37 cellular contexts compared by ENCODE assay signal in the genomic region with DNA sequence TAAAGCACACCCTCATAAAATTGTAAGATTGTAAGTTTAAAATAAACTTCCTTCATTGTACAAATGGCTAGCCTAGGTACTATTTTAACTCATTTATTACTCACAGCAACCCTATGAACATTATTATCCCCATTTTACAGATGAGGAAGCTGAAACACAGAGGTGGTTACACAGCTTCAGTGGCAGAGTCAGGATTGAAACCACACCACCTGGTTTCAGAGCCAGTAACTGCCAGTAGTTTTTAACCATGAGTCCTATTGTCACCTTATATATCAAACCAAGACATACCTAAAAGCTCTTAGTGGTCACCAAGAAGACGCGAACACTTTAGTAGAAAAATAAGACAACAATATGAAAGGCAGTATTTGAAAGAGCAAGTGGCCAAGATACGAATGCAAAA. TPM values are rescaled to one million over a fixed set of nuclear protein-coding genes. Genes with fewer than 3 reads are reported as not detected.
"Had no signal": no experiment of that assay in that cellular context is flagged by ENCODE, and none has a peak within 500 bp of the region (broad histone marks: within the 10 kb centered on the region; RNA-seq: fewer than 3 reads in every experiment).

No MANE protein-coding gene starts in this region.

- DNase-seq: activated effector memory CD4-positive, alpha-beta T cell treated with anti-CD3 and anti-CD28 coated beads, Interleukin-2, amount 50 U/mL, for 16 hours; activated effector memory CD4-positive, alpha-beta T cell treated with Interleukin-2 at 50 U/mL for 16 hours; activated gamma-delta T cell; activated gamma-delta T cell treated with Interleukin-2 at 50 U/mL for 16 hours; activated naive CD4-positive, alpha-beta T cell; activated naive CD4-positive, alpha-beta T cell treated with anti-CD3 and anti-CD28 coated beads for 36 hours; activated naive CD4-positive, alpha-beta T cell treated with anti-CD3 and anti-CD28 coated beads, Interleukin-2, amount 10 ng/mL, durations not matched to agents 7 days and 5 days; activated naive CD4-positive, alpha-beta T cell treated with anti-CD3 and anti-CD28 coated beads, Interleukin-2, amount 50 U/mL, for 16 hours; activated naive CD4-positive, alpha-beta T cell treated with Interleukin-2 at 50 U/mL for 16 hours; activated naive CD8-positive, alpha-beta T cell treated with anti-CD3 and anti-CD28 coated beads for 36 hours; activated naive CD8-positive, alpha-beta T cell treated with anti-CD3 and anti-CD28 coated beads, Interleukin-2, amount 10 ng/mL, durations not matched to agents 7 days and 5 days; activated naive CD8-positive, alpha-beta T cell treated with anti-CD3 and anti-CD28 coated beads, Interleukin-2, amount 50 U/mL, for 24 hours; activated T-cell treated with anti-CD3 and anti-CD28 coated beads, Interleukin-2, amount 50 U/mL, for 4 hours; activated T-cell treated with anti-CD3 and anti-CD28 coated beads, Interleukin-2, amount 50 U/mL, for 48 hours; activated T-cell treated with anti-CD3 and anti-CD28 coated beads, Interleukin-2, amount 50 U/mL, for 72 hours; adrenal gland; amniotic stem cell; amygdala; anterior cingulate cortex; aorta; body of pancreas; brain microvascular endothelial cell; caudate nucleus; central memory CD4-positive, alpha-beta T cell; cerebellar nuclear complex had no signal

- H3K4me1 Mint-ChIP-seq: activated naive CD4-positive, alpha-beta T cell treated with anti-CD3 and anti-CD28 coated beads, Interleukin-2, amount 10 ng/mL, durations not matched to agents 7 days and 5 days; activated naive CD4-positive, alpha-beta T cell treated with anti-CD3 and anti-CD28 coated beads, Interleukin-2, amount 50 U/mL, for 24 hours; activated naive CD8-positive, alpha-beta T cell treated with anti-CD3 and anti-CD28 coated beads for 36 hours; activated naive CD8-positive, alpha-beta T cell treated with anti-CD3 and anti-CD28 coated beads, Interleukin-2, amount 10 ng/mL, durations not matched to agents 7 days and 5 days; activated naive CD8-positive, alpha-beta T cell treated with anti-CD3 and anti-CD28 coated beads, Interleukin-2, amount 50 U/mL, for 24 hours; activated T-helper 17 cell treated with anti-CD3 and anti-CD28 coated beads, Interleukin-2, amount 50 U/mL, for 72 hours; central memory CD8-positive, alpha-beta T cell had no signal

- H3K27ac Mint-ChIP-seq: activated naive CD4-positive, alpha-beta T cell treated with anti-CD3 and anti-CD28 coated beads for 36 hours; activated naive CD4-positive, alpha-beta T cell treated with anti-CD3 and anti-CD28 coated beads, Interleukin-2, amount 10 ng/mL, durations not matched to agents 7 days and 5 days; activated naive CD4-positive, alpha-beta T cell treated with anti-CD3 and anti-CD28 coated beads, Interleukin-2, amount 50 U/mL, for 24 hours; activated naive CD4-positive, alpha-beta T cell treated with anti-CD3 and anti-CD28 coated beads, Interleukin-2, amount 50 U/mL, for 72 hours; activated naive CD8-positive, alpha-beta T cell; activated naive CD8-positive, alpha-beta T cell treated with anti-CD3 and anti-CD28 coated beads for 36 hours; activated naive CD8-positive, alpha-beta T cell treated with anti-CD3 and anti-CD28 coated beads, Interleukin-2, amount 10 ng/mL, durations not matched to agents 7 days and 5 days; activated naive CD8-positive, alpha-beta T cell treated with anti-CD3 and anti-CD28 coated beads, Interleukin-2, amount 50 U/mL, for 24 hours; activated T-cell treated with anti-CD3 and anti-CD28 coated beads, Interleukin-2, amount 50 U/mL, for 72 hours; activated T-helper 1 cell treated with anti-CD3 and anti-CD28 coated beads, Interleukin-12 subunit alpha, Interleukin-12 subunit beta, Interleukin-2, Interleukin-4 antibody, amounts not matched to agents 30 ng/mL and 10 ng/mL and 1 ng/mL, durations not matched to agents 14 hours and 24 hours and 36 hours; activated T-helper 17 cell treated with anti-CD3 and anti-CD28 coated beads, Interleukin-2, amount 50 U/mL, for 72 hours; activated T-helper 2 cell treated with anti-CD3 and anti-CD28 coated beads, Interferon-gamma antibody, Interleukin-2, Interleukin-4, amounts not matched to agents 10 μg/mL and 5 μg/mL and 100 μg/mL, durations not matched to agents 14 hours and 24 hours and 36 hours; brain had no signal

- H3K9me3 ChIP-seq: adrenal gland, ascending aorta, body of pancreas, breast epithelium had no signal

- H3K9me3 Mint-ChIP-seq: activated naive CD4-positive, alpha-beta T cell treated with anti-CD3 and anti-CD28 coated beads for 36 hours; activated naive CD4-positive, alpha-beta T cell treated with anti-CD3 and anti-CD28 coated beads, Interleukin-2, amount 10 ng/mL, durations not matched to agents 7 days and 5 days; activated naive CD4-positive, alpha-beta T cell treated with anti-CD3 and anti-CD28 coated beads, Interleukin-2, amount 50 U/mL, for 24 hours; activated naive CD8-positive, alpha-beta T cell treated with anti-CD3 and anti-CD28 coated beads for 36 hours; activated naive CD8-positive, alpha-beta T cell treated with anti-CD3 and anti-CD28 coated beads, Interleukin-2, amount 10 ng/mL, durations not matched to agents 7 days and 5 days; activated naive CD8-positive, alpha-beta T cell treated with anti-CD3 and anti-CD28 coated beads, Interleukin-2, amount 50 U/mL, for 24 hours; activated T-cell treated with anti-CD3 and anti-CD28 coated beads, Interleukin-2, amount 50 U/mL, for 4 hours; activated T-helper 1 cell treated with anti-CD3 and anti-CD28 coated beads, Interleukin-12 subunit alpha, Interleukin-12 subunit beta, Interleukin-2, Interleukin-4 antibody, amounts not matched to agents 30 ng/mL and 10 ng/mL and 1 ng/mL, durations not matched to agents 14 hours and 24 hours and 36 hours; activated T-helper 17 cell treated with anti-CD3 and anti-CD28 coated beads, Interleukin-2, amount 50 U/mL, for 72 hours; activated T-helper 2 cell treated with anti-CD3 and anti-CD28 coated beads, Interferon-gamma antibody, Interleukin-2, Interleukin-4, amounts not matched to agents 10 μg/mL and 5 μg/mL and 100 μg/mL, durations not matched to agents 14 hours and 24 hours and 36 hours had no signal

- H3K4me3 Mint-ChIP-seq: activated naive CD4-positive, alpha-beta T cell treated with anti-CD3 and anti-CD28 coated beads for 36 hours; activated naive CD4-positive, alpha-beta T cell treated with anti-CD3 and anti-CD28 coated beads, Interleukin-2, amount 10 ng/mL, durations not matched to agents 7 days and 5 days; activated naive CD4-positive, alpha-beta T cell treated with anti-CD3 and anti-CD28 coated beads, Interleukin-2, amount 50 U/mL, for 24 hours; activated naive CD8-positive, alpha-beta T cell; activated naive CD8-positive, alpha-beta T cell treated with anti-CD3 and anti-CD28 coated beads for 36 hours; activated naive CD8-positive, alpha-beta T cell treated with anti-CD3 and anti-CD28 coated beads, Interleukin-2, amount 10 ng/mL, durations not matched to agents 7 days and 5 days; activated naive CD8-positive, alpha-beta T cell treated with anti-CD3 and anti-CD28 coated beads, Interleukin-2, amount 50 U/mL, for 24 hours; activated T-cell treated with anti-CD3 and anti-CD28 coated beads, Interleukin-2, amount 50 U/mL, for 4 hours; activated T-cell treated with anti-CD3 and anti-CD28 coated beads, Interleukin-2, amount 50 U/mL, for 72 hours; activated T-helper 1 cell treated with anti-CD3 and anti-CD28 coated beads, Interleukin-12 subunit alpha, Interleukin-12 subunit beta, Interleukin-2, Interleukin-4 antibody, amounts not matched to agents 30 ng/mL and 10 ng/mL and 1 ng/mL, durations not matched to agents 14 hours and 24 hours and 36 hours; activated T-helper 17 cell treated with anti-CD3 and anti-CD28 coated beads, Interleukin-2, amount 50 U/mL, for 72 hours; brain; central memory CD8-positive, alpha-beta T cell had no signal

- H3K4me3 ChIP-seq: adrenal gland, ascending aorta, body of pancreas, breast epithelium, cardiac muscle cell had no signal

- H3K36me3 ChIP-seq: adrenal gland, ascending aorta, brain microvascular endothelial cell, breast epithelium, cardiac muscle cell had no signal

- H3K27ac ChIP-seq: adrenal gland, ascending aorta, body of pancreas, brain microvascular endothelial cell, breast epithelium, cardiac muscle cell had no signal

- H3K27me3 Mint-ChIP-seq: activated naive CD4-positive, alpha-beta T cell treated with anti-CD3 and anti-CD28 coated beads, Interleukin-2, amount 10 ng/mL, durations not matched to agents 7 days and 5 days; activated naive CD4-positive, alpha-beta T cell treated with anti-CD3 and anti-CD28 coated beads, Interleukin-2, amount 50 U/mL, for 24 hours; activated naive CD8-positive, alpha-beta T cell; activated naive CD8-positive, alpha-beta T cell treated with anti-CD3 and anti-CD28 coated beads for 36 hours; activated naive CD8-positive, alpha-beta T cell treated with anti-CD3 and anti-CD28 coated beads, Interleukin-2, amount 10 ng/mL, durations not matched to agents 7 days and 5 days; activated naive CD8-positive, alpha-beta T cell treated with anti-CD3 and anti-CD28 coated beads, Interleukin-2, amount 50 U/mL, for 24 hours; activated T-helper 17 cell treated with anti-CD3 and anti-CD28 coated beads, Interleukin-2, amount 50 U/mL, for 72 hours; central memory CD8-positive, alpha-beta T cell had no signal

- H3K4me1 ChIP-seq: adrenal gland, ascending aorta, body of pancreas, breast epithelium had no signal

- H3K27me3 ChIP-seq: adrenal gland, ascending aorta, body of pancreas, brain microvascular endothelial cell, breast epithelium, cardiac muscle cell had no signal

- H3K36me3 Mint-ChIP-seq: activated naive CD4-positive, alpha-beta T cell treated with anti-CD3 and anti-CD28 coated beads, Interleukin-2, amount 10 ng/mL, durations not matched to agents 7 days and 5 days; activated naive CD4-positive, alpha-beta T cell treated with anti-CD3 and anti-CD28 coated beads, Interleukin-2, amount 50 U/mL, for 24 hours; activated naive CD4-positive, alpha-beta T cell treated with anti-CD3 and anti-CD28 coated beads, Interleukin-2, amount 50 U/mL, for 72 hours; activated naive CD8-positive, alpha-beta T cell; activated naive CD8-positive, alpha-beta T cell treated with anti-CD3 and anti-CD28 coated beads for 36 hours; activated naive CD8-positive, alpha-beta T cell treated with anti-CD3 and anti-CD28 coated beads, Interleukin-2, amount 10 ng/mL, durations not matched to agents 7 days and 5 days; brain had no signal

- ATAC-seq: activated naive CD4-positive, alpha-beta T cell treated with anti-CD3 and anti-CD28 coated beads, Interleukin-2, amount 50 U/mL, for 72 hours; activated naive CD8-positive, alpha-beta T cell treated with anti-CD3 and anti-CD28 coated beads, Interleukin-2, amount 50 U/mL, for 24 hours; activated T-cell treated with anti-CD3 and anti-CD28 coated beads, Interleukin-2, amount 50 U/mL, for 4 hours; activated T-cell treated with anti-CD3 and anti-CD28 coated beads, Interleukin-2, amount 50 U/mL, for 72 hours; activated T-helper 17 cell treated with anti-CD3 and anti-CD28 coated beads, Interleukin-2, amount 50 U/mL, for 72 hours; body of pancreas had no signal

RNA-seq across cellular contexts. Expression of a gene that starts 16.1 kb away (rescaled TPM):
- total RNA-seq: activated naive CD4-positive, alpha-beta T cell treated with anti-CD3 and anti-CD28 coated beads for 36 hours; activated naive CD4-positive, alpha-beta T cell treated with anti-CD3 and anti-CD28 coated beads, Interleukin-2, amount 50 U/mL, for 72 hours; activated naive CD8-positive, alpha-beta T cell treated with anti-CD3 and anti-CD28 coated beads for 36 hours; activated naive CD8-positive, alpha-beta T cell treated with anti-CD3 and anti-CD28 coated beads, Interleukin-2, amount 10 ng/mL, durations not matched to agents 7 days and 5 days; activated T-cell treated with anti-CD3 and anti-CD28 coated beads, Interleukin-2, amount 50 U/mL, for 4 hours; activated T-cell treated with anti-CD3 and anti-CD28 coated beads, Interleukin-2, amount 50 U/mL, for 72 hours; activated T-helper 1 cell treated with anti-CD3 and anti-CD28 coated beads, Interleukin-12 subunit alpha, Interleukin-12 subunit beta, Interleukin-2, Interleukin-4 antibody, amounts not matched to agents 30 ng/mL and 10 ng/mL and 1 ng/mL, durations not matched to agents 14 hours and 24 hours and 36 hours; activated T-helper 17 cell treated with anti-CD3 and anti-CD28 coated beads, Interleukin-2, amount 50 U/mL, for 72 hours; activated T-helper 2 cell treated with anti-CD3 and anti-CD28 coated beads, Interferon-gamma antibody, Interleukin-2, Interleukin-4, amounts not matched to agents 10 μg/mL and 5 μg/mL and 100 μg/mL, durations not matched to agents 14 hours and 24 hours and 36 hours; aorta; ascending aorta; bronchial epithelial cell had no signal
- polyA plus RNA-seq: cardiac muscle cell had no signal
